In genomic region chr1:86971778-86972177, GRCh38 we compare ENCODE assay signal across 16 cellular contexts. TPM values are rescaled to one million over a fixed set of nuclear protein-coding genes. Genes with fewer than 3 reads are reported as not detected.
DNase-seq lines count a peak whose midpoint lies in the region; ATAC-seq and TF ChIP-seq lines count a peak whose summit lies in the region.
"Had no signal": no experiment of that assay in that cellular context is flagged by ENCODE, and none has a peak within 500 bp of the region (broad histone marks: within the 10 kb centered on the region; RNA-seq: fewer than 3 reads in every experiment).

No MANE protein-coding gene starts in this region.

- H3K27ac Mint-ChIP-seq in activated CD8-positive, alpha-beta T cell treated with anti-CD3 and anti-CD28 coated beads for 36 hours, result no peak overlapping the region
- H3K27ac Mint-ChIP-seq in activated CD8-positive, alpha-beta T cell treated with anti-CD3 and anti-CD28 coated beads, Interleukin-2, amount 10 ng/mL, durations not matched to agents 7 days and 5 days, result no peak overlapping the region
- no peak overlapping the region for H3K27ac Mint-ChIP-seq in effector memory CD8-positive, alpha-beta T cell
- H3K27ac Mint-ChIP-seq in stimulated activated effector memory CD8-positive, alpha-beta T cell treated with anti-CD3 and anti-CD28 coated beads, Interleukin-12 subunit alpha, Interleukin-12 subunit beta, amount 100 ng/mL, for 72 hours, result no peak overlapping the region
- H3K27ac Mint-ChIP-seq: HFFc6 had no signal

- H3K4me3 Mint-ChIP-seq in activated CD8-positive, alpha-beta T cell treated with anti-CD3 and anti-CD28 coated beads for 36 hours, result no peak overlapping the region
- H3K4me3 Mint-ChIP-seq in activated CD8-positive, alpha-beta T cell treated with anti-CD3 and anti-CD28 coated beads, Interleukin-2, amount 10 ng/mL, durations not matched to agents 7 days and 5 days, result no peak overlapping the region
- peak overlapping the region; percentile 10 to 19 for H3K4me3 Mint-ChIP-seq in effector memory CD8-positive, alpha-beta T cell
- no peak overlapping the region for H3K4me3 Mint-ChIP-seq in stimulated activated effector memory CD8-positive, alpha-beta T cell treated with anti-CD3 and anti-CD28 coated beads, Interleukin-12 subunit alpha, Interleukin-12 subunit beta, amount 100 ng/mL, for 72 hours
- H3K4me3 Mint-ChIP-seq: HFFc6 had no signal

- intact Hi-C loops in activated CD8-positive, alpha-beta T cell treated with anti-CD3 and anti-CD28 coated beads for 36 hours (cut with micrococcal nuclease), result no loop called here

- H3K4me1 Mint-ChIP-seq in activated CD8-positive, alpha-beta T cell treated with anti-CD3 and anti-CD28 coated beads for 36 hours (ENCODE audit: low read depth), result no peaks in the 10 kb centered on the region
- H3K4me1 Mint-ChIP-seq in activated CD8-positive, alpha-beta T cell treated with anti-CD3 and anti-CD28 coated beads, Interleukin-2, amount 10 ng/mL, durations not matched to agents 7 days and 5 days (ENCODE audit: low read depth), result no peaks in the 10 kb centered on the region
- H3K4me1 Mint-ChIP-seq in effector memory CD8-positive, alpha-beta T cell (ENCODE audit: low read depth in 2 of 2), result peaks cover 2 to 3% of the 10 kb centered on the region in 2 donors
- no peaks in the 10 kb centered on the region for H3K4me1 Mint-ChIP-seq in stimulated activated effector memory CD8-positive, alpha-beta T cell treated with anti-CD3 and anti-CD28 coated beads, Interleukin-12 subunit alpha, Interleukin-12 subunit beta, amount 100 ng/mL, for 72 hours

- H3K9me3 Mint-ChIP-seq in activated CD8-positive, alpha-beta T cell treated with anti-CD3 and anti-CD28 coated beads for 36 hours, result no peaks in the 10 kb centered on the region
- H3K9me3 Mint-ChIP-seq in activated CD8-positive, alpha-beta T cell treated with anti-CD3 and anti-CD28 coated beads, Interleukin-2, amount 10 ng/mL, durations not matched to agents 7 days and 5 days (ENCODE audit: insufficient read depth), result no peaks in the 10 kb centered on the region
- no peaks in the 10 kb centered on the region for H3K9me3 Mint-ChIP-seq in effector memory CD8-positive, alpha-beta T cell
- no peaks in the 10 kb centered on the region for H3K9me3 Mint-ChIP-seq in stimulated activated effector memory CD8-positive, alpha-beta T cell treated with anti-CD3 and anti-CD28 coated beads, Interleukin-12 subunit alpha, Interleukin-12 subunit beta, amount 100 ng/mL, for 72 hours
- H3K9me3 Mint-ChIP-seq: HFFc6 had no signal

- DNase-seq in activated CD8-positive, alpha-beta T cell treated with anti-CD3 and anti-CD28 coated beads for 36 hours, result no peak
- DNase-seq in activated CD8-positive, alpha-beta T cell treated with anti-CD3 and anti-CD28 coated beads, Interleukin-2, amount 10 ng/mL, durations not matched to agents 7 days and 5 days, result no peak
- DNase-seq in RWPE1 (ENCODE audit: low spot score) (peak; percentile 42), middle frontal gyrus (ENCODE audit: extremely low spot score, low spot score) (no peak), NCI-H1436 treated with DMSO at 0.1 percent for 48 hours (lab: John Stamatoyannopoulos, UW) (no peak)
- no peak for DNase-seq in effector memory CD8-positive, alpha-beta T cell
- DNase-seq in stimulated activated effector memory CD8-positive, alpha-beta T cell treated with anti-CD3 and anti-CD28 coated beads, Interleukin-12 subunit alpha, Interleukin-12 subunit beta, amount 100 ng/mL, for 72 hours (ENCODE audit: low spot score in 2 of 2), result no peak
- DNase-seq: 8988T, C1 segment of cervical spinal cord, GF-D8, HFFc6, IMR-90, NCI-H187 treated with DMSO at 0.1 percent for 48 hours, NCI-H345, SIG-M5 had no signal

- TF ChIP-seq CTCF in activated CD8-positive, alpha-beta T cell treated with anti-CD3 and anti-CD28 coated beads for 36 hours (IDR thresholded peaks at IDR 0.05), result no peak
- no peak for TF ChIP-seq CTCF in RWPE1 (conservative IDR thresholded peaks at IDR 0.05; ENCODE audit: low read depth)

- H3K36me3 Mint-ChIP-seq in activated CD8-positive, alpha-beta T cell treated with anti-CD3 and anti-CD28 coated beads for 36 hours (ENCODE audit: low read depth), result no peaks in the 10 kb centered on the region
- no peaks in the 10 kb centered on the region for H3K36me3 Mint-ChIP-seq in activated CD8-positive, alpha-beta T cell treated with anti-CD3 and anti-CD28 coated beads, Interleukin-2, amount 10 ng/mL, durations not matched to agents 7 days and 5 days (ENCODE audit: low read depth)
- no peaks in the 10 kb centered on the region for H3K36me3 Mint-ChIP-seq in effector memory CD8-positive, alpha-beta T cell (ENCODE audit: insufficient read depth)
- H3K36me3 Mint-ChIP-seq in stimulated activated effector memory CD8-positive, alpha-beta T cell treated with anti-CD3 and anti-CD28 coated beads, Interleukin-12 subunit alpha, Interleukin-12 subunit beta, amount 100 ng/mL, for 72 hours, result no peaks in the 10 kb centered on the region

- POLR2A ChIA-PET in activated CD8-positive, alpha-beta T cell treated with anti-CD3 and anti-CD28 coated beads for 36 hours (lab: Charles Lee), result interaction anchor here (0.6 to 1.1 kb wide), 2 partner anchors 10 to 159 kb away, joined by 3 to 4 read pairs; no protein-coding TSS in a partner anchor
- POLR2A ChIA-PET in activated CD8-positive, alpha-beta T cell treated with anti-CD3 and anti-CD28 coated beads, Interleukin-2, amount 10 ng/mL, durations not matched to agents 7 days and 5 days (lab: Charles Lee), result interaction anchor here (0.5 kb wide), 1 partner anchor 100 kb away, joined by 4 read pairs; no protein-coding TSS in a partner anchor
- POLR2A ChIA-PET in RWPE1 (lab: Yijun Ruan, JAX; ENCODE audit: low non-redundant PET), result no interaction called here

- CTCF ChIA-PET in activated CD8-positive, alpha-beta T cell treated with anti-CD3 and anti-CD28 coated beads for 36 hours (lab: Charles Lee), result interaction anchor here (0.9 kb wide), 1 partner anchor 138 kb away, joined by 3 read pairs; no protein-coding TSS in a partner anchor
- CTCF ChIA-PET in activated CD8-positive, alpha-beta T cell treated with anti-CD3 and anti-CD28 coated beads, Interleukin-2, amount 10 ng/mL, durations not matched to agents 7 days and 5 days (lab: Charles Lee), result no interaction called here
- CTCF ChIA-PET in RWPE1 (lab: Yijun Ruan, JAX), result interaction anchor here (0.6 to 1.1 kb wide), 4 partner anchors 14 to 1701 kb away, joined by 3 to 4 read pairs (median 3); no protein-coding TSS in a partner anchor

- no peak overlapping the region for H3K27ac ChIP-seq in RWPE1

- peak; percentile 34 for ATAC-seq in activated CD8-positive, alpha-beta T cell treated with anti-CD3 and anti-CD28 coated beads for 36 hours
- no peak for ATAC-seq in activated CD8-positive, alpha-beta T cell treated with anti-CD3 and anti-CD28 coated beads, Interleukin-2, amount 10 ng/mL, durations not matched to agents 7 days and 5 days
- ATAC-seq in effector memory CD8-positive, alpha-beta T cell (replicated peaks), result no peak
- peak; percentile 72 for ATAC-seq in stimulated activated effector memory CD8-positive, alpha-beta T cell treated with anti-CD3 and anti-CD28 coated beads, Interleukin-12 subunit alpha, Interleukin-12 subunit beta, amount 100 ng/mL, for 72 hours
- ATAC-seq in GM21381 (IDR thresholded peaks at IDR 0.05; ENCODE audit: unreplicated experiment), result no peak

- no peaks in the 10 kb centered on the region for H3K27me3 Mint-ChIP-seq in activated CD8-positive, alpha-beta T cell treated with anti-CD3 and anti-CD28 coated beads for 36 hours
- H3K27me3 Mint-ChIP-seq in activated CD8-positive, alpha-beta T cell treated with anti-CD3 and anti-CD28 coated beads, Interleukin-2, amount 10 ng/mL, durations not matched to agents 7 days and 5 days (ENCODE audit: low read depth), result no peaks in the 10 kb centered on the region
- H3K27me3 Mint-ChIP-seq in effector memory CD8-positive, alpha-beta T cell, result no peaks in the 10 kb centered on the region

RNA-seq across cellular contexts. Expression of gene HS2ST1, which starts 57.3 kb away (rescaled TPM):
- total RNA-seq in activated CD8-positive, alpha-beta T cell treated with anti-CD3 and anti-CD28 coated beads for 36 hours, result 10 to 100 TPM; 16.8 to 21.6 TPM
- 10 to 100 TPM; 20.9 to 25.3 TPM for total RNA-seq in activated CD8-positive, alpha-beta T cell treated with anti-CD3 and anti-CD28 coated beads, Interleukin-2, amount 10 ng/mL, durations not matched to agents 7 days and 5 days

RNA-seq across cellular contexts. Expression of gene SELENOF, which starts 57.9 kb away (rescaled TPM):
- 100 to 1,000 TPM; 115 to 131 TPM for total RNA-seq in activated CD8-positive, alpha-beta T cell treated with anti-CD3 and anti-CD28 coated beads for 36 hours
- total RNA-seq in activated CD8-positive, alpha-beta T cell treated with anti-CD3 and anti-CD28 coated beads, Interleukin-2, amount 10 ng/mL, durations not matched to agents 7 days and 5 days, result 100 to 1,000 TPM; 137 to 147 TPM

Comparison
In these comparisons a context has a peak if more than half of its experiments do, and no peak if none do; other contexts are left out.
1. ATAC-seq: peak in activated CD8-positive, alpha-beta T cell treated with anti-CD3 and anti-CD28 coated beads for 36 hours (single experiment) and stimulated activated effector memory CD8-positive, alpha-beta T cell treated with anti-CD3 and anti-CD28 coated beads, Interleukin-12 subunit alpha, Interleukin-12 subunit beta, amount 100 ng/mL, for 72 hours (single experiment); none in activated CD8-positive, alpha-beta T cell treated with anti-CD3 and anti-CD28 coated beads, Interleukin-2, amount 10 ng/mL, durations not matched to agents 7 days and 5 days (single experiment), effector memory CD8-positive, alpha-beta T cell (single experiment) and GM21381 (single experiment).
2. H3K4me3 Mint-ChIP-seq: peak in effector memory CD8-positive, alpha-beta T cell (2 of 2); none in activated CD8-positive, alpha-beta T cell treated with anti-CD3 and anti-CD28 coated beads for 36 hours (single experiment), activated CD8-positive, alpha-beta T cell treated with anti-CD3 and anti-CD28 coated beads, Interleukin-2, amount 10 ng/mL, durations not matched to agents 7 days and 5 days (single experiment) and stimulated activated effector memory CD8-positive, alpha-beta T cell treated with anti-CD3 and anti-CD28 coated beads, Interleukin-12 subunit alpha, Interleukin-12 subunit beta, amount 100 ng/mL, for 72 hours (single experiment).